In the genomic region with DNA sequence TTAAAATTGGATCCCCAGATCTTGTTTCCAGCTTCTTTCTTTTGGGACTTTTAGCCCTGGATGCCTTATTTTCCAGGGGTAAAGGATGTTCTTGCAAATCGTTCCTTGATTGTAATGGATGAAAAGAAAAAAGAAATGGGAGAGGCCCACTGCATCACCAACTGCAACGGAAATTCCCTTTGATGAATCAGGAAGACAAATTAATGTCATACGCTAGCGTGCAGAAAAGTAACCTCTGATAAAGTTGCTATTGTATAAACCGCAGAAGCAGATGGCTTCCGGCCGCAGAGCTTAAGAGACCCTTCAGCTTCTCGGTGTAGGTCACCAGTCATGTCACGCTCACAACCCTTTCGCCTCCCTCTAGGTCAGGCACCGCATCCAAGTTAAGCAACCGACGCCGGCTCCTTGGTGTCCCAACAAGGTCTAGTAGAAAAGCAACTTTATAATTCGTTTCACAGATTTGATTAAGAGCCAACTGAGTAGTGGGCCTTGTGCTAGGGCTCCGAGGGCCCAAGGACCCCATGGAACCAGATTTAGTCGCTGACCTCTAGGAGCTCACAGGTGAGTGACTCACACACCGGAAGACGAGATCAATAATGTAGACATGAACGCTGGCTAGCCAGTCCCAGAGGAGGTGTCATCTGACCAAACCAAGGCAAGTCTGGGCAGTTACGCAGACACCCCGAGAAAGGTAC, we compare ENCODE assay signal across 8 cellular contexts. TPM values are rescaled to one million over a fixed set of nuclear protein-coding genes. Genes with fewer than 3 reads are reported as not detected.
A peak's percentile ranks its signal among the peaks of the same experiment; 100 is the strongest.
DNase-seq lines count a peak whose midpoint lies in the region; TF ChIP-seq lines count a peak whose summit lies in the region.

No MANE protein-coding gene starts in this region.

- intact Hi-C loops in Caco-2 (cut with micrococcal nuclease; ENCODE audit: unreplicated experiment): loop anchor here (1.0 to 5.0 kb wide), 10 partner anchors 41 to 800 kb away; a partner anchor contains a TSS

- H3K27ac Mint-ChIP-seq in Caco-2 (ENCODE audit: unreplicated experiment): peak overlapping the region; percentile 99

- peak overlapping the region; percentile 99 for H3K4me3 Mint-ChIP-seq in Caco-2 (ENCODE audit: unreplicated experiment)

- CTCF ChIA-PET in Caco-2 (lab: Charles Lee): interaction anchor here (0.6 to 2.2 kb wide), 6 partner anchors 10 to 529 kb away, joined by 3 to 11 read pairs (median 6); a partner anchor contains a TSS

- H3K9me3 Mint-ChIP-seq in Caco-2 (ENCODE audit: unreplicated experiment): no peaks in the 10 kb centered on the region

- H3K4me3 ChIP-seq in Caco-2 (ENCODE audit: low read depth, low read length) (peak overlapping the region; percentile 78), iPS DF 6.9 (ENCODE audit: low read length) (peak overlapping the region; percentile 43; the same call in 1 of the 2 replicates)

- no peaks in the 10 kb centered on the region for H3K4me1 ChIP-seq in Caco-2
- 0 out of 2 replicates have a peak, but pooled peaks cover 1% of the 10 kb centered on the region for H3K4me1 ChIP-seq in iPS DF 6.9 (ENCODE audit: control insufficient read depth, insufficient read depth, low read length)

- H3K36me3 ChIP-seq in Caco-2 (ENCODE audit: control insufficient read depth, insufficient read depth, low read length) (no peaks in the 10 kb centered on the region), iPS DF 6.9 (ENCODE audit: control insufficient read depth, insufficient read depth, low read length) (no peaks in the 10 kb centered on the region)

- POLR2A ChIA-PET in Caco-2 (lab: Charles Lee): no interaction called here

- peaks cover 36% of the 10 kb centered on the region for H3K36me3 Mint-ChIP-seq in Caco-2 (ENCODE audit: insufficient read depth, unreplicated experiment)

- BruUV-seq in Caco-2 (replicated peaks; lab: Mats Ljungman, UMichigan): TSS peak; percentile 73

- no peak overlapping the region for H3K27ac ChIP-seq in iPS DF 6.9 (ENCODE audit: low read length)

- H3K4me1 Mint-ChIP-seq in Caco-2 (ENCODE audit: low read depth, unreplicated experiment): no peaks in the 10 kb centered on the region

- H3K27me3 Mint-ChIP-seq in Caco-2 (ENCODE audit: insufficient read depth, unreplicated experiment): no peaks in the 10 kb centered on the region

- H3K27me3 ChIP-seq in Caco-2 (replicated peaks; ENCODE audit: control insufficient read depth, insufficient read depth, low read length) (no peaks in the 10 kb centered on the region), iPS DF 6.9 (ENCODE audit: control insufficient read depth, insufficient read depth, low read length) (no peaks in the 10 kb centered on the region)

- DNase-seq in Caco-2 (no peak), GM20000 (ENCODE audit: low spot score) (peak; percentile 61), HPDE6-E6E7 (ENCODE audit: extremely low spot score) (peak; percentile 12), T follicular helper cell (ENCODE audit: low read depth) (peak; percentile 72), amniotic stem cell (lab: John Stamatoyannopoulos, UW) (peak; percentile 79), iPS DF 6.9 (ENCODE audit: low read depth, low spot score) (no peak), NCI-H1417 treated with DMSO at 0.1 percent for 48 hours (lab: John Stamatoyannopoulos, UW) (no peak)
- peak; percentile 55 to 56 for DNase-seq in stimulated activated CD4-positive, alpha-beta T cell treated with anti-CD3 and anti-CD28 coated beads, Interleukin-12 subunit alpha, Interleukin-12 subunit beta, amount 100 ng/mL, for 24 hours (ENCODE audit: low read depth in 2 of 2)

- no CpG with 5 or more reads among the region's 22 CpGs for WGBS in iPS DF 6.9 (ENCODE audit: insufficient coverage, insufficient read length)

- H3K9me3 ChIP-seq in Caco-2: no peaks in the 10 kb centered on the region
- no peaks in the 10 kb centered on the region for H3K9me3 ChIP-seq in iPS DF 6.9 (ENCODE audit: control insufficient read depth, insufficient read depth, low read length)

- TF ChIP-seq CTCF in Caco-2 (IDR thresholded peaks at IDR 0.05; ENCODE audit: insufficient read depth in 1 of 2, low read depth in 1 of 2, low read length in 1 of 2, severe bottlenecking in 1 of 2, unreplicated experiment in 1 of 2) (no peak), GM20000 (IDR thresholded peaks at IDR 0.05; ENCODE audit: extremely low read depth, missing control alignments) (no peak)

RNA-seq across cellular contexts. Expression of a gene that starts 1.3 kb away (rescaled TPM):
- total RNA-seq in Caco-2 (2022): 37.5 and 40.6 TPM in 2 replicates

RNA-seq across cellular contexts. Expression of a gene that starts 1.9 kb away (rescaled TPM):
- 1.8 and 2.1 TPM in 2 replicates for total RNA-seq in Caco-2 (2022)

RNA-seq across cellular contexts. Expression of a gene that starts 44.9 kb away (rescaled TPM):
- total RNA-seq in Caco-2 (2022): 3.3 and 3.6 TPM in 2 replicates

Comparison
In these comparisons a context has a peak if more than half of its experiments do, and no peak if none do; other contexts are left out.
1. DNase-seq: peak in GM20000 (single experiment), HPDE6-E6E7 (single experiment), T follicular helper cell (single experiment), amniotic stem cell (single experiment) and stimulated activated CD4-positive, alpha-beta T cell treated with anti-CD3 and anti-CD28 coated beads, Interleukin-12 subunit alpha, Interleukin-12 subunit beta, amount 100 ng/mL, for 24 hours (2 of 2); none in Caco-2 (0 of 2), iPS DF 6.9 (single experiment) and NCI-H1417 treated with DMSO at 0.1 percent for 48 hours (single experiment).